ENCODE assay signal across 30 cellular contexts in the genomic region with DNA sequence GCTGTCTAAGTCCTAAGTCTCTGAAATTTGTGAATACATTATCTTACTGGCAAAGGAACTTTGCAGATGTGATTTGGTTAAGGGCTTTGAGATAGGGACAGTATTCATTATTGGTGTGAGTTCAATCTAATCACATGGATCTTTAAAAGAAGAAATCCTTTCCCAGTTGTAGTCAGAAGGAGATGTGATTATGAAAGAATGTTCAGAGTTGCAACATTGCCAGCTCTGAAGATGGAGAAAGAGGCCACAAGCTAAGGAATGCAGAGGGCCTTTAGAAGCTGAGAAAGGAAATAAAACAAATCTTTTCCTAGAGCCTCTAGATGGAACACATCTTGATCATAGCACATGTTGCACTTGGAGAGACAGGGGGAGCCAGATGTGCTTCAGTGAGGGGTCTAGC.
"Had no signal": no experiment of that assay in that cellular context is flagged by ENCODE, and none has a peak within 500 bp of the region (broad histone marks: within the 10 kb centered on the region; RNA-seq: fewer than 3 reads in every experiment).

No MANE protein-coding gene starts in this region.

- DNase-seq: activated CD4-positive, alpha-beta T cell treated with anti-CD3 and anti-CD28 coated beads for 36 hours; activated CD4-positive, CD25-positive, alpha-beta regulatory T cell; activated CD8-positive, alpha-beta memory T cell treated with anti-CD3 and anti-CD28 coated beads, Interleukin-2, amount 10 ng/mL, durations not matched to agents 7 days and 5 days; activated naive CD4-positive, alpha-beta T cell; activated T-cell treated with anti-CD3 and anti-CD28 coated beads, Interleukin-2, amount 50 U/mL, for 48 hours; aorta; body of pancreas; dermis blood vessel endothelial cell; effector CD4-positive, alpha-beta T cell; foreskin keratinocyte; heart left ventricle; hypothalamus; immature natural killer cell; mucosa of descending colon; ovary; retina; stimulated activated CD4-positive, alpha-beta T cell treated with anti-CD3 and anti-CD28 coated beads, Interleukin-1b, Interleukin-23, amount 100 ng/mL, for 48 hours; stimulated activated CD4-positive, alpha-beta T cell treated with anti-CD3 and anti-CD28 coated beads, Interleukin-4, amount 100 ng/mL, for 4 hours; stimulated activated CD8-positive, alpha-beta memory T cell treated with anti-CD3 and anti-CD28 coated beads, Interleukin-4, amount 100 ng/mL, for 48 hours; stimulated activated naive CD8-positive, alpha-beta T cell treated with anti-CD3 and anti-CD28 coated beads, Interleukin-15, amount 100 ng/mL, for 72 hours; substantia nigra; upper lobe of right lung had no signal

- H3K36me3 ChIP-seq: esophagus muscularis mucosa, heart left ventricle, ovary, upper lobe of right lung had no signal

- H3K27ac ChIP-seq: body of pancreas, esophagus muscularis mucosa, foreskin keratinocyte, heart left ventricle, ovary, skin epidermis, upper lobe of right lung had no signal

- H3K4me3 Mint-ChIP-seq: activated CD4-positive, alpha-beta T cell treated with anti-CD3 and anti-CD28 coated beads for 36 hours; activated CD8-positive, alpha-beta memory T cell treated with anti-CD3 and anti-CD28 coated beads, Interleukin-2, amount 10 ng/mL, durations not matched to agents 7 days and 5 days; activated CD8-positive, alpha-beta T cell treated with anti-CD3 and anti-CD28 coated beads, Interleukin-2, amount 10 ng/mL, durations not matched to agents 7 days and 5 days; immature natural killer cell; nephron; stimulated activated memory B cell treated with anti-CD40 and anti-IgM and Interleukin-4, amounts not matched to agents 10 μg/mL and 1 μg/mL and 100 μg/mL, for 72 hours; stimulated activated naive CD8-positive, alpha-beta T cell treated with anti-CD3 and anti-CD28 coated beads, Interleukin-15, amount 100 ng/mL, for 72 hours had no signal

- H3K4me3 ChIP-seq: body of pancreas, esophagus muscularis mucosa, heart left ventricle, lung, mucosa of descending colon, ovary, skin epidermis, upper lobe of right lung had no signal

- H3K36me3 Mint-ChIP-seq: activated CD8-positive, alpha-beta memory T cell treated with anti-CD3 and anti-CD28 coated beads, Interleukin-2, amount 10 ng/mL, durations not matched to agents 7 days and 5 days; activated naive CD4-positive, alpha-beta T cell treated with anti-CD3 and anti-CD28 coated beads, Interleukin-2, amount 50 U/mL, for 72 hours; immature natural killer cell; stimulated activated memory B cell treated with anti-CD40 and anti-IgM and Interleukin-4, amounts not matched to agents 10 μg/mL and 1 μg/mL and 100 μg/mL, for 72 hours had no signal

- H3K4me1 ChIP-seq: foreskin keratinocyte, heart left ventricle, upper lobe of right lung had no signal

- H3K9me3 ChIP-seq: body of pancreas, esophagus muscularis mucosa, heart left ventricle, mucosa of descending colon, ovary, upper lobe of right lung had no signal

- H3K27ac Mint-ChIP-seq: activated CD4-positive, alpha-beta T cell treated with anti-CD3 and anti-CD28 coated beads for 36 hours; activated CD8-positive, alpha-beta memory T cell treated with anti-CD3 and anti-CD28 coated beads, Interleukin-2, amount 10 ng/mL, durations not matched to agents 7 days and 5 days; activated CD8-positive, alpha-beta T cell treated with anti-CD3 and anti-CD28 coated beads, Interleukin-2, amount 10 ng/mL, durations not matched to agents 7 days and 5 days; activated naive CD4-positive, alpha-beta T cell treated with anti-CD3 and anti-CD28 coated beads, Interleukin-2, amount 50 U/mL, for 72 hours; immature natural killer cell; progenitor cell of endocrine pancreas; stimulated activated memory B cell treated with anti-CD40 and anti-IgM and Interleukin-4, amounts not matched to agents 10 μg/mL and 1 μg/mL and 100 μg/mL, for 72 hours; stimulated activated naive CD8-positive, alpha-beta T cell treated with anti-CD3 and anti-CD28 coated beads, Interleukin-15, amount 100 ng/mL, for 72 hours had no signal

- H3K27me3 ChIP-seq: body of pancreas, foreskin keratinocyte, ovary, upper lobe of right lung had no signal

- H3K9me3 Mint-ChIP-seq: activated naive CD4-positive, alpha-beta T cell treated with anti-CD3 and anti-CD28 coated beads, Interleukin-2, amount 50 U/mL, for 72 hours; immature natural killer cell; stimulated activated memory B cell treated with anti-CD40 and anti-IgM and Interleukin-4, amounts not matched to agents 10 μg/mL and 1 μg/mL and 100 μg/mL, for 72 hours; stimulated activated naive CD8-positive, alpha-beta T cell treated with anti-CD3 and anti-CD28 coated beads, Interleukin-15, amount 100 ng/mL, for 72 hours had no signal
